In genomic region chr14:23024612-23025075, GRCh38 we compare ENCODE assay signal across 16 cellular contexts. TPM values are rescaled to one million over a fixed set of nuclear protein-coding genes. Genes with fewer than 3 reads are reported as not detected.
DNase-seq lines count a peak whose midpoint lies in the region; FAIRE-seq and TF ChIP-seq lines count a peak whose summit lies in the region.
"Had no signal": no experiment of that assay in that cellular context is flagged by ENCODE, and none has a peak within 500 bp of the region (broad histone marks: within the 10 kb centered on the region; RNA-seq: fewer than 3 reads in every experiment).

No MANE protein-coding gene starts in this region.

- H3K27me3 ChIP-seq in astrocyte (ENCODE audit: insufficient read depth, low read length): no peaks in the 10 kb centered on the region
- H3K27me3 ChIP-seq: BLaER1 treated with 17β-estradiol and CSF1 and Interleukin-3, amounts not matched to agents 10 nM and 100 nM had no signal

- no peak overlapping the region for H3K4me2 ChIP-seq in astrocyte (ENCODE audit: low read length)

- peak overlapping the region; percentile 8 for H3K27ac Mint-ChIP-seq in astrocyte (ENCODE audit: unreplicated experiment)
- peak overlapping the region; percentile 57 for H3K27ac Mint-ChIP-seq in neural crest cell (ENCODE audit: unreplicated experiment)

- peaks cover 22% of the 10 kb centered on the region for H3K36me3 ChIP-seq in astrocyte (ENCODE audit: insufficient read depth, low read length)

- peaks cover 47% of the 10 kb centered on the region for H4K20me1 ChIP-seq in astrocyte (ENCODE audit: insufficient read depth, low read length)

- H3K27me3 Mint-ChIP-seq in astrocyte (ENCODE audit: low read depth, unreplicated experiment) (no peaks in the 10 kb centered on the region), neural crest cell (ENCODE audit: low read depth) (no peaks in the 10 kb centered on the region)

- FAIRE-seq in astrocyte (lab: Jason Lieb, UNC): no peak

- DNase-seq in DMS 273 (lab: John Stamatoyannopoulos, UW; ENCODE audit: unreplicated experiment) (peak; percentile 58), DMS 273 treated with DMSO at 0.1 percent for 48 hours (lab: John Stamatoyannopoulos, UW) (no peak), NCI-H2171 (lab: John Stamatoyannopoulos, UW) (peak; percentile 97), astrocyte (ENCODE audit: low read depth) (no peak), neural crest cell (ENCODE audit: low read depth, low spot score) (no peak), occipital lobe (lab: John Stamatoyannopoulos, UW) (no peak), mesenteric fat pad (ENCODE audit: low spot score) (no peak), RPMI8226 (no peak)
- DNase-seq: DMS79, foreskin melanocyte, NCI-H1436, NCI-H526 had no signal

- no peak overlapping the region for H2AFZ ChIP-seq in astrocyte (ENCODE audit: low read depth, low read length)

- no peak overlapping the region for H3K4me3 ChIP-seq in astrocyte (ENCODE audit: insufficient read depth, low read depth, low read length)
- H3K4me3 ChIP-seq: BLaER1 treated with 17β-estradiol and CSF1 and Interleukin-3, amounts not matched to agents 10 nM and 100 nM had no signal

- H3K36me3 Mint-ChIP-seq in astrocyte (ENCODE audit: low read depth, unreplicated experiment): peaks cover 23% of the 10 kb centered on the region
- H3K36me3 Mint-ChIP-seq in neural crest cell (ENCODE audit: low read depth): peaks cover 12% of the 10 kb centered on the region

- H3K9me3 ChIP-seq in astrocyte (ENCODE audit: insufficient read depth, low read depth, low read length): no peaks in the 10 kb centered on the region
- H3K9me3 ChIP-seq: BLaER1 treated with 17β-estradiol and CSF1 and Interleukin-3, amounts not matched to agents 10 nM and 100 nM had no signal

- H3K79me2 ChIP-seq in astrocyte (ENCODE audit: insufficient read depth, low read length): peaks cover 14% of the 10 kb centered on the region

- H3K9me3 Mint-ChIP-seq in astrocyte (ENCODE audit: unreplicated experiment) (peaks cover 2% of the 10 kb centered on the region), neural crest cell (no peaks in the 10 kb centered on the region)

- no peak for TF ChIP-seq CTCF in astrocyte (IDR thresholded peaks at IDR 0.05; ENCODE audit: insufficient read depth, low read depth, low read length)
- TF ChIP-seq CTCF in neural crest cell (conservative IDR thresholded peaks at IDR 0.05): no peak

- H3K9ac ChIP-seq in astrocyte (ENCODE audit: low read length): no peak overlapping the region

- H3K4me3 Mint-ChIP-seq in astrocyte (ENCODE audit: unreplicated experiment) (no peak overlapping the region), neural crest cell (peak overlapping the region; percentile 9)

- H3K27ac ChIP-seq in astrocyte (ENCODE audit: low read depth, low read length): no peak overlapping the region
- H3K27ac ChIP-seq: BLaER1 treated with 17β-estradiol and CSF1 and Interleukin-3, amounts not matched to agents 10 nM and 100 nM; VCaP had no signal

- H3K4me1 ChIP-seq in astrocyte (ENCODE audit: insufficient read depth, low read length): peaks cover 8% of the 10 kb centered on the region

- H3K4me1 Mint-ChIP-seq in astrocyte (ENCODE audit: low read depth, unreplicated experiment): peaks cover 20% of the 10 kb centered on the region
- H3K4me1 Mint-ChIP-seq in neural crest cell: peaks cover 52% of the 10 kb centered on the region

RNA-seq across cellular contexts. Expression of gene PSMB5, which starts 10.1 kb away (rescaled TPM):
- total RNA-seq in astrocyte: 232 and 239 TPM in 2 replicates
- 199 and 215 TPM in 2 replicates for total RNA-seq in neural crest cell
- total RNA-seq in occipital lobe: 149 TPM
- 113 TPM for total RNA-seq in mesenteric fat pad

RNA-seq across cellular contexts. Expression of gene C14orf93, which starts 14.7 kb away (rescaled TPM):
- 3.6 and 3.8 TPM in 2 replicates for total RNA-seq in astrocyte
- total RNA-seq in neural crest cell: 11.5 and 13.6 TPM in 2 replicates
- total RNA-seq in occipital lobe: 5.5 TPM
- total RNA-seq in mesenteric fat pad: 4.9 TPM

RNA-seq across cellular contexts. Expression of gene PSMB11, which starts 17.4 kb away (rescaled TPM):
- total RNA-seq in astrocyte (not detected in 2 replicates), neural crest cell (not detected in 2 replicates), occipital lobe (not detected), mesenteric fat pad (not detected)
- total RNA-seq: lower leg skin, temporal lobe had no signal

RNA-seq across cellular contexts. Expression of gene CDH24, which starts 32.7 kb away (rescaled TPM):
- total RNA-seq in astrocyte (17.4 and 22.2 TPM in 2 replicates), neural crest cell (33.7 and 37.2 TPM in 2 replicates), occipital lobe (10.3 TPM), mesenteric fat pad (2.4 TPM)

RNA-seq across cellular contexts. Expression of gene AJUBA, which starts 42.3 kb away (rescaled TPM):
- total RNA-seq in astrocyte (117 and 146 TPM in 2 replicates), neural crest cell (32.8 and 33.1 TPM in 2 replicates), occipital lobe (8.1 TPM), mesenteric fat pad (6.0 TPM)

Comparison
In these comparisons a context has a peak if more than half of its experiments do, and no peak if none do; other contexts are left out.
1. DNase-seq: peak in DMS 273 (single experiment) and NCI-H2171 (single experiment); none in DMS 273 treated with DMSO at 0.1 percent for 48 hours (single experiment), astrocyte (single experiment), neural crest cell (single experiment), occipital lobe (single experiment), mesenteric fat pad (single experiment) and RPMI8226 (single experiment).